Comparison of ENCODE assay signal across 9 cellular contexts in genomic region chr3:72100062-72100511, GRCh38.
DNase-seq lines count a peak whose midpoint lies in the region; ATAC-seq and TF ChIP-seq lines count a peak whose summit lies in the region.
"Had no signal": no experiment of that assay in that cellular context is flagged by ENCODE, and none has a peak within 500 bp of the region (broad histone marks: within the 10 kb centered on the region; RNA-seq: fewer than 3 reads in every experiment).

No MANE protein-coding gene starts in this region.

- H3K27me3 ChIP-seq in GM23248 (replicated peaks; ENCODE audit: insufficient read depth): peaks cover 10% of the 10 kb centered on the region
- H3K27me3 ChIP-seq: adrenal gland had no signal

- DNase-seq in GM23248: no peak
- peak; percentile 55 for DNase-seq in NCI-H82 treated with DMSO at 0.1 percent for 48 hours (lab: John Stamatoyannopoulos, UW; ENCODE audit: unreplicated experiment)
- DNase-seq in fibroblast of mammary gland (ENCODE audit: low read depth): no peak
- peak; percentile 69 for DNase-seq in retina
- DNase-seq in ecto neural progenitor cell (ENCODE audit: low spot score): no peak
- DNase-seq in SW480 (ENCODE audit: low spot score): no peak

- no peak for TF ChIP-seq CTCF in fibroblast of mammary gland (conservative IDR thresholded peaks at IDR 0.05; ENCODE audit: control insufficient read depth, insufficient read depth, low read depth, low read length)

- peak overlapping the region; percentile 93 for H2AFZ ChIP-seq in GM23248

- no peaks in the 10 kb centered on the region for H3K9me3 ChIP-seq in GM23248 (ENCODE audit: low read depth)
- H3K9me3 ChIP-seq: adrenal gland had no signal

- 74 to 80% methylated on average over 17 of the region's 17 CpGs for WGBS in GM23248 (ENCODE audit: low coverage in 1 of 2, low lambda C conversion rate in 2 of 2, missing lambda C conversion rate in 2 of 2), 2 experiments

- H3K27ac ChIP-seq in GM23248: no peak overlapping the region

- H3K9me2 ChIP-seq in GM23248 (ENCODE audit: insufficient read depth): no peaks in the 10 kb centered on the region

- H3K36me3 ChIP-seq in GM23248 (ENCODE audit: low read depth): no peaks in the 10 kb centered on the region
- H3K36me3 ChIP-seq: adrenal gland had no signal

- H3K4me1 ChIP-seq in GM23248 (ENCODE audit: insufficient read depth): no peaks in the 10 kb centered on the region

- H3K79me2 ChIP-seq in GM23248 (ENCODE audit: insufficient read depth): no peaks in the 10 kb centered on the region

- ATAC-seq in GM21717 (IDR thresholded peaks at IDR 0.05; ENCODE audit: unreplicated experiment) (no peak), HG03108 (IDR thresholded peaks at IDR 0.05; ENCODE audit: unreplicated experiment) (no peak)

- H3K4me2 ChIP-seq in GM23248 (ENCODE audit: unreplicated experiment): peak overlapping the region; percentile 74

- H3K4me3 ChIP-seq in GM23248: peak overlapping the region; percentile 69
- H3K4me3 ChIP-seq in fibroblast of mammary gland (ENCODE audit: control insufficient read depth, low read depth, low read length): peak overlapping the region; percentile 47

- H3K9ac ChIP-seq in GM23248: peak overlapping the region; percentile 69

- in situ Hi-C loops in GM23248 (cut with MboI): no loop called here

- H3F3A ChIP-seq in GM23248 (ENCODE audit: insufficient read depth): no peaks in the 10 kb centered on the region

- no peaks in the 10 kb centered on the region for H4K20me1 ChIP-seq in GM23248 (ENCODE audit: insufficient read depth)

Comparison
In these comparisons a context has a peak if more than half of its experiments do, and no peak if none do; other contexts are left out.
1. DNase-seq: peak in NCI-H82 treated with DMSO at 0.1 percent for 48 hours (single experiment) and retina (single experiment); none in GM23248 (single experiment), fibroblast of mammary gland (single experiment), ecto neural progenitor cell (single experiment) and SW480 (single experiment).